38 cellular contexts compared by ENCODE assay signal in genomic region chr14:57736391-57736790, GRCh38.
"Had no signal": no experiment of that assay in that cellular context is flagged by ENCODE, and none has a peak within 500 bp of the region (broad histone marks: within the 10 kb centered on the region; RNA-seq: fewer than 3 reads in every experiment).

No MANE protein-coding gene starts in this region.

- H3K9me3 Mint-ChIP-seq: activated CD4-positive, alpha-beta memory T cell treated with anti-CD3 and anti-CD28 coated beads, Interleukin-2, amount 10 ng/mL, durations not matched to agents 7 days and 5 days; activated naive CD8-positive, alpha-beta T cell treated with anti-CD3 and anti-CD28 coated beads for 36 hours had no signal

- H3K36me3 ChIP-seq: brain microvascular endothelial cell, Peyer's patch, WERI-Rb-1 had no signal

- DNase-seq: activated CD4-positive, alpha-beta memory T cell treated with anti-CD3 and anti-CD28 coated beads, Interleukin-2, amount 10 ng/mL, durations not matched to agents 7 days and 5 days; activated CD4-positive, alpha-beta T cell treated with anti-CD3 and anti-CD28 coated beads for 1 hour; activated CD4-positive, alpha-beta T cell treated with anti-CD3 and anti-CD28 coated beads for 48 hours; activated CD4-positive, CD25-positive, alpha-beta regulatory T cell; activated effector memory CD4-positive, alpha-beta T cell treated with anti-CD3 and anti-CD28 coated beads, Interleukin-2, amount 50 U/mL, for 16 hours; activated naive CD4-positive, alpha-beta T cell; activated naive CD4-positive, alpha-beta T cell treated with anti-CD3 and anti-CD28 coated beads, Interleukin-2, amount 50 U/mL, for 16 hours; activated naive CD8-positive, alpha-beta T cell treated with anti-CD3 and anti-CD28 coated beads for 36 hours; activated T-cell treated with anti-CD3 and anti-CD28 coated beads, Interleukin-2, amount 50 U/mL, for 1 hour; activated T-cell treated with anti-CD3 and anti-CD28 coated beads, Interleukin-2, amount 50 U/mL, for 72 hours; amniotic stem cell; aorta; brain microvascular endothelial cell; Kasumi-1; KG1; MM.1S; MV-4-11; NCI-H1092; NCI-H146; NCI-H187; NCI-H2029 treated with DMSO at 0.1 percent for 48 hours; NCI-H2107; NCI-H2171; NCI-H510A; NCI-H526; NCI-H748 treated with DMSO at 0.1 percent for 48 hours; NK-92 treated with Interleukin-12 subunit alpha and Interleukin-12 subunit beta, amount 100 ng/mL, for 24 hours; PC-3; Peyer's patch; RPMI8226; SIG-M5; SW 1271; T-helper 1 cell; T-helper 2 cell; T-helper 9 cell; WERI-Rb-1 had no signal

- H3K4me3 ChIP-seq: Peyer's patch had no signal

- H3K27me3 ChIP-seq: brain microvascular endothelial cell, Peyer's patch had no signal

- H3K27me3 Mint-ChIP-seq: activated CD4-positive, alpha-beta memory T cell treated with anti-CD3 and anti-CD28 coated beads, Interleukin-2, amount 10 ng/mL, durations not matched to agents 7 days and 5 days; activated naive CD8-positive, alpha-beta T cell treated with anti-CD3 and anti-CD28 coated beads for 36 hours had no signal

- H3K4me3 Mint-ChIP-seq: activated CD4-positive, alpha-beta memory T cell treated with anti-CD3 and anti-CD28 coated beads, Interleukin-2, amount 10 ng/mL, durations not matched to agents 7 days and 5 days; activated naive CD8-positive, alpha-beta T cell treated with anti-CD3 and anti-CD28 coated beads for 36 hours; activated T-cell treated with anti-CD3 and anti-CD28 coated beads, Interleukin-2, amount 50 U/mL, for 72 hours; activated T-helper 17 cell treated with anti-CD3 and anti-CD28 coated beads, Interleukin-2, amount 50 U/mL, for 72 hours had no signal

- H3K4me1 Mint-ChIP-seq: activated CD4-positive, alpha-beta memory T cell treated with anti-CD3 and anti-CD28 coated beads, Interleukin-2, amount 10 ng/mL, durations not matched to agents 7 days and 5 days; activated naive CD8-positive, alpha-beta T cell treated with anti-CD3 and anti-CD28 coated beads for 36 hours; activated T-helper 17 cell treated with anti-CD3 and anti-CD28 coated beads, Interleukin-2, amount 50 U/mL, for 72 hours had no signal

- H3K27ac Mint-ChIP-seq: activated CD4-positive, alpha-beta memory T cell treated with anti-CD3 and anti-CD28 coated beads, Interleukin-2, amount 10 ng/mL, durations not matched to agents 7 days and 5 days; activated naive CD8-positive, alpha-beta T cell treated with anti-CD3 and anti-CD28 coated beads for 36 hours; activated T-cell treated with anti-CD3 and anti-CD28 coated beads, Interleukin-2, amount 50 U/mL, for 72 hours; activated T-helper 17 cell treated with anti-CD3 and anti-CD28 coated beads, Interleukin-2, amount 50 U/mL, for 72 hours had no signal

- ATAC-seq: activated T-cell treated with anti-CD3 and anti-CD28 coated beads, Interleukin-2, amount 50 U/mL, for 72 hours; activated T-helper 17 cell treated with anti-CD3 and anti-CD28 coated beads, Interleukin-2, amount 50 U/mL, for 72 hours; PC-3; Right ventricle myocardium inferior had no signal

- H3K27ac ChIP-seq: brain microvascular endothelial cell, Peyer's patch, WERI-Rb-1 had no signal

- H3K4me1 ChIP-seq: Peyer's patch had no signal

- H3K36me3 Mint-ChIP-seq: activated naive CD8-positive, alpha-beta T cell treated with anti-CD3 and anti-CD28 coated beads for 36 hours had no signal

- H3K9me3 ChIP-seq: Peyer's patch had no signal
